Comparison of ENCODE assay signal across 21 cellular contexts in genomic region chr2:138782378-138782777, GRCh38. TPM values are rescaled to one million over a fixed set of nuclear protein-coding genes. Genes with fewer than 3 reads are reported as not detected.
"Had no signal": no experiment of that assay in that cellular context is flagged by ENCODE, and none has a peak within 500 bp of the region (broad histone marks: within the 10 kb centered on the region; RNA-seq: fewer than 3 reads in every experiment).

No MANE protein-coding gene starts in this region.

- H3K36me3 ChIP-seq: neural progenitor cell, stomach, thoracic aorta had no signal

- ATAC-seq: activated CD8-positive, alpha-beta memory T cell treated with anti-CD3 and anti-CD28 coated beads, Interleukin-2, amount 10 ng/mL, durations not matched to agents 7 days and 5 days; activated naive CD4-positive, alpha-beta T cell treated with anti-CD3 and anti-CD28 coated beads, Interleukin-2, amount 50 U/mL, for 72 hours; body of pancreas had no signal

- H3K36me3 Mint-ChIP-seq: neural progenitor cell had no signal

- FAIRE-seq: urothelium cell line had no signal

- H3K4me1 ChIP-seq: parathyroid adenoma had no signal

- H3K4me3 ChIP-seq: body of pancreas, neural progenitor cell, stomach, thoracic aorta had no signal

- H3K4me1 Mint-ChIP-seq: central memory CD8-positive, alpha-beta T cell had no signal

- DNase-seq: activated CD4-positive, alpha-beta T cell treated with anti-CD3 and anti-CD28 coated beads for 1 hour; activated CD4-positive, alpha-beta T cell treated with anti-CD3 and anti-CD28 coated beads, Interleukin-2, amount 50 U/mL, for 48 hours; activated CD8-positive, alpha-beta memory T cell treated with anti-CD3 and anti-CD28 coated beads, Interleukin-2, amount 10 ng/mL, durations not matched to agents 7 days and 5 days; activated effector memory CD4-positive, alpha-beta T cell treated with anti-CD3 and anti-CD28 coated beads, Interleukin-2, amount 50 U/mL, for 16 hours; activated T-cell treated with anti-CD3 and anti-CD28 coated beads, Interleukin-2, amount 50 U/mL, for 24 hours; amniotic stem cell; body of pancreas; erythroblast; hippocampal formation; kidney glomerular epithelial cell; mesendoderm; retina; stimulated activated CD4-positive, alpha-beta T cell treated with anti-CD3 and anti-CD28 coated beads, Interleukin-15, amount 100 ng/mL, for 24 hours; stimulated activated CD4-positive, alpha-beta T cell treated with anti-CD3 and anti-CD28 coated beads, Interleukin-4, amount 100 ng/mL, for 4 hours; stomach had no signal

- H3K9me3 Mint-ChIP-seq: activated naive CD4-positive, alpha-beta T cell treated with anti-CD3 and anti-CD28 coated beads, Interleukin-2, amount 50 U/mL, for 72 hours; activated T-cell treated with anti-CD3 and anti-CD28 coated beads, Interleukin-2, amount 50 U/mL, for 24 hours; central memory CD8-positive, alpha-beta T cell had no signal

- H3K4me3 Mint-ChIP-seq: activated CD8-positive, alpha-beta memory T cell treated with anti-CD3 and anti-CD28 coated beads, Interleukin-2, amount 10 ng/mL, durations not matched to agents 7 days and 5 days; activated T-cell treated with anti-CD3 and anti-CD28 coated beads, Interleukin-2, amount 50 U/mL, for 24 hours; central memory CD8-positive, alpha-beta T cell; neural progenitor cell had no signal

- H3K27ac Mint-ChIP-seq: activated CD8-positive, alpha-beta memory T cell treated with anti-CD3 and anti-CD28 coated beads, Interleukin-2, amount 10 ng/mL, durations not matched to agents 7 days and 5 days; activated naive CD4-positive, alpha-beta T cell treated with anti-CD3 and anti-CD28 coated beads, Interleukin-2, amount 50 U/mL, for 72 hours; activated T-cell treated with anti-CD3 and anti-CD28 coated beads, Interleukin-2, amount 50 U/mL, for 24 hours; neural progenitor cell had no signal

- H3K9me3 ChIP-seq: body of pancreas, stomach, thoracic aorta had no signal

RNA-seq across cellular contexts. Expression of gene NXPH2, which starts 2.2 kb away (rescaled TPM):
- polyA plus RNA-seq: stomach had no signal
